In genomic region chr17:48552453-48553189, GRCh38 we compare ENCODE assay signal across 1 cellular context.
TF ChIP-seq lines count a peak whose summit lies in the region.

No MANE protein-coding gene starts in this region.

TF ChIP-seq in GM12878, 131 proteins besides CTCF, POLR2A, EP300 and RAD21:
- TF ChIP-seq SRF (IDR thresholded peaks at IDR 0.05; ENCODE audit: low read depth in 2 of 2, low read length in 2 of 2), result no peak
- TF ChIP-seq, protein P1, sequence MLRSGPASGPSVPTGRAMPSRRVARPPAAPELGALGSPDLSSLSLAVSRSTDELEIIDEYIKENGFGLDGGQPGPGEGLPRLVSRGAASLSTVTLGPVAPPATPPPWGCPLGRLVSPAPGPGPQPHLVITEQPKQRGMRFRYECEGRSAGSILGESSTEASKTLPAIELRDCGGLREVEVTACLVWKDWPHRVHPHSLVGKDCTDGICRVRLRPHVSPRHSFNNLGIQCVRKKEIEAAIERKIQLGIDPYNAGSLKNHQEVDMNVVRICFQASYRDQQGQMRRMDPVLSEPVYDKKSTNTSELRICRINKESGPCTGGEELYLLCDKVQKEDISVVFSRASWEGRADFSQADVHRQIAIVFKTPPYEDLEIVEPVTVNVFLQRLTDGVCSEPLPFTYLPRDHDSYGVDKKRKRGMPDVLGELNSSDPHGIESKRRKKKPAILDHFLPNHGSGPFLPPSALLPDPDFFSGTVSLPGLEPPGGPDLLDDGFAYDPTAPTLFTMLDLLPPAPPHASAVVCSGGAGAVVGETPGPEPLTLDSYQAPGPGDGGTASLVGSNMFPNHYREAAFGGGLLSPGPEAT (IDR thresholded peaks at IDR 0.05; ENCODE audit: low read depth), result no peak
- TF ChIP-seq, protein P2, sequence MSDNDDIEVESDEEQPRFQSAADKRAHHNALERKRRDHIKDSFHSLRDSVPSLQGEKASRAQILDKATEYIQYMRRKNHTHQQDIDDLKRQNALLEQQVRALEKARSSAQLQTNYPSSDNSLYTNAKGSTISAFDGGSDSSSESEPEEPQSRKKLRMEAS (IDR thresholded peaks at IDR 0.05; ENCODE audit: low read depth, low read length), result no peak
- TF ChIP-seq TCF12 (IDR thresholded peaks at IDR 0.05; ENCODE audit: low read depth, low read length), result no peak
- peak; percentile 24; the same call in 1 of the 2 replicates for TF ChIP-seq RAD51 (IDR thresholded peaks at IDR 0.05)
- TF ChIP-seq, protein P3, sequence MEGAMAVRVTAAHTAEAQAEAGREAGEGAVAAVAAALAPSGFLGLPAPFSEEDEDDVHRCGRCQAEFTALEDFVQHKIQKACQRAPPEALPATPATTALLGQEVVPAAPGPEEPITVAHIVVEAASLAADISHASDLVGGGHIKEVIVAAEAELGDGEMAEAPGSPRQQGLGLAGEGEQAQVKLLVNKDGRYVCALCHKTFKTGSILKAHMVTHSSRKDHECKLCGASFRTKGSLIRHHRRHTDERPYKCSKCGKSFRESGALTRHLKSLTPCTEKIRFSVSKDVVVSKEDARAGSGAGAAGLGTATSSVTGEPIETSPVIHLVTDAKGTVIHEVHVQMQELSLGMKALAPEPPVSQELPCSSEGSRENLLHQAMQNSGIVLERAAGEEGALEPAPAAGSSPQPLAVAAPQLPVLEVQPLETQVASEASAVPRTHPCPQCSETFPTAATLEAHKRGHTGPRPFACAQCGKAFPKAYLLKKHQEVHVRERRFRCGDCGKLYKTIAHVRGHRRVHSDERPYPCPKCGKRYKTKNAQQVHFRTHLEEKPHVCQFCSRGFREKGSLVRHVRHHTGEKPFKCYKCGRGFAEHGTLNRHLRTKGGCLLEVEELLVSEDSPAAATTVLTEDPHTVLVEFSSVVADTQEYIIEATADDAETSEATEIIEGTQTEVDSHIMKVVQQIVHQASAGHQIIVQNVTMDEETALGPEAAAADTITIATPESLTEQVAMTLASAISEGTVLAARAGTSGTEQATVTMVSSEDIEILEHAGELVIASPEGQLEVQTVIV (IDR thresholded peaks at IDR 0.05; ENCODE audit: borderline replicate concordance, partially characterized antibody), result no peak
- TF ChIP-seq TAF1 (IDR thresholded peaks at IDR 0.05; ENCODE audit: borderline replicate concordance, low read depth, low read length), result no peak
- no peak for TF ChIP-seq NKRF (conservative IDR thresholded peaks at IDR 0.05)
- no peak for TF ChIP-seq BRCA1 (IDR thresholded peaks at IDR 0.05; ENCODE audit: low read depth, low read length)
- TF ChIP-seq SPI1 (IDR thresholded peaks at IDR 0.05; ENCODE audit: borderline replicate concordance, insufficient read depth, low read depth, low read length), result peak; percentile 24; the same call in 1 of the 2 replicates
- TF ChIP-seq LARP7 (IDR thresholded peaks at IDR 0.05), result no peak
- no peak for TF ChIP-seq CHD1 (IDR thresholded peaks at IDR 0.05; ENCODE audit: low read depth, low read length)
- no peak for TF ChIP-seq ZNF217 (IDR thresholded peaks at IDR 0.05)
- no peak for TF ChIP-seq SIX5 (IDR thresholded peaks at IDR 0.05; ENCODE audit: low read depth, low read length, severe bottlenecking)
- TF ChIP-seq SIN3A (IDR thresholded peaks at IDR 0.05; ENCODE audit: low read depth, low read length), result no peak
- TF ChIP-seq BHLHE40 (IDR thresholded peaks at IDR 0.05; ENCODE audit: borderline replicate concordance in 1 of 2, low read depth in 2 of 2, low read length in 1 of 2), result peak in 1 of 2 experiments; percentile 45; a peak in 1 of 4 replicates
- TF ChIP-seq POU2F2 (IDR thresholded peaks at IDR 0.05; ENCODE audit: borderline replicate concordance, low read depth, low read length), result no peak
- TF ChIP-seq, protein P4, sequence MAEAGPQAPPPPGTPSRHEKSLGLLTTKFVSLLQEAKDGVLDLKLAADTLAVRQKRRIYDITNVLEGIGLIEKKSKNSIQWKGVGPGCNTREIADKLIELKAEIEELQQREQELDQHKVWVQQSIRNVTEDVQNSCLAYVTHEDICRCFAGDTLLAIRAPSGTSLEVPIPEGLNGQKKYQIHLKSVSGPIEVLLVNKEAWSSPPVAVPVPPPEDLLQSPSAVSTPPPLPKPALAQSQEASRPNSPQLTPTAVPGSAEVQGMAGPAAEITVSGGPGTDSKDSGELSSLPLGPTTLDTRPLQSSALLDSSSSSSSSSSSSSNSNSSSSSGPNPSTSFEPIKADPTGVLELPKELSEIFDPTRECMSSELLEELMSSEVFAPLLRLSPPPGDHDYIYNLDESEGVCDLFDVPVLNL (IDR thresholded peaks at IDR 0.05; ENCODE audit: low read depth, low read length), result no peak
- no peak for TF ChIP-seq ZNF24 (IDR thresholded peaks at IDR 0.05)
- no peak for TF ChIP-seq PML (IDR thresholded peaks at IDR 0.05; ENCODE audit: low read length)
